8 cellular contexts compared by ENCODE assay signal in the genomic region with DNA sequence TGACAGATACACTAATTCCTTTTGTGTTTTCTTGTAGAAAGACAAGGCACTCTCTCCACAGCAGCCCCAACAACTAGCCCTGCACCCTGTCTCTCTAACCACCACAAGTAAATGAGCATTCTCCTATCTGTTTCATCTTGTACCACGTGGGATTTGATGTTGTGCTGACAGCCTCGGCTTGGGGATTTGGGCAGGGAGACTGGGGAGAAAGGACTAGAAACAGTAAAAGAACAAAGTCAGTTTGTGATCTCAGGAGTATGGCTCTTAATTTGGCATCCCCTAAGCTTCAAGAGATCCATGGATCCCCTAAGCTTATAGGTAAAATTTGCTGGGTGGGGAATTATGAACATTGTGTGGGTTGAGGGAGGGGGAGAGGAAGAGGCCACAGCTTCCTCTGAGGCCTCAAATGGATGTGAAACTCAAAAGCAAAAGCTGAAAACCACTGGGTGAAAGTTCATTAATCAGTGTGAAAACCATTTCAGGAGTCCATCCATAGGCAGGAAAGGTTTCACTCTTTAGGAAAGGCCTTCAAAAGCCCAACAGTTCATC. TPM values are rescaled to one million over a fixed set of nuclear protein-coding genes. Genes with fewer than 3 reads are reported as not detected.
DNase-seq lines count a peak whose midpoint lies in the region; ATAC-seq and TF ChIP-seq lines count a peak whose summit lies in the region.

No MANE protein-coding gene starts in this region.

- peaks cover 20% of the 10 kb centered on the region for H3K36me3 Mint-ChIP-seq in activated CD4-positive, alpha-beta T cell treated with anti-CD3 and anti-CD28 coated beads for 36 hours (ENCODE audit: low read depth)
- H3K36me3 Mint-ChIP-seq in activated CD8-positive, alpha-beta T cell treated with anti-CD3 and anti-CD28 coated beads for 36 hours (ENCODE audit: low read depth): peaks cover 19% of the 10 kb centered on the region

- H3K4me3 Mint-ChIP-seq in activated CD4-positive, alpha-beta T cell treated with anti-CD3 and anti-CD28 coated beads for 36 hours: peak overlapping the region; percentile 35
- peak overlapping the region; percentile 48 for H3K4me3 Mint-ChIP-seq in activated CD8-positive, alpha-beta T cell treated with anti-CD3 and anti-CD28 coated beads for 36 hours

- peak overlapping the region; percentile 85 for H3K27ac Mint-ChIP-seq in activated CD4-positive, alpha-beta T cell treated with anti-CD3 and anti-CD28 coated beads for 36 hours
- H3K27ac Mint-ChIP-seq in activated CD8-positive, alpha-beta T cell treated with anti-CD3 and anti-CD28 coated beads for 36 hours: peak overlapping the region; percentile 79

- CTCF ChIA-PET in activated CD4-positive, alpha-beta T cell treated with anti-CD3 and anti-CD28 coated beads for 36 hours (lab: Charles Lee): interaction anchor here (0.7 to 9.6 kb wide), 11 partner anchors 14 to 292 kb away, joined by 3 to 71 read pairs (median 4); no protein-coding TSS in a partner anchor
- CTCF ChIA-PET in activated CD8-positive, alpha-beta T cell treated with anti-CD3 and anti-CD28 coated beads for 36 hours (lab: Charles Lee): interaction anchor here (0.8 to 9.9 kb wide), 16 partner anchors 8 to 292 kb away, joined by 3 to 99 read pairs (median 4); a partner anchor contains a TSS

- intact Hi-C loops in activated CD4-positive, alpha-beta T cell treated with anti-CD3 and anti-CD28 coated beads for 36 hours (cut with DNase I, micrococcal nuclease): loop anchor here (1.0 to 2.0 kb wide), 2 partner anchors 30 kb away; no protein-coding TSS in a partner anchor
- intact Hi-C loops in activated CD8-positive, alpha-beta T cell treated with anti-CD3 and anti-CD28 coated beads for 36 hours (cut with micrococcal nuclease): no loop called here

- peak; percentile 64 for DNase-seq in activated CD4-positive, alpha-beta T cell treated with anti-CD3 and anti-CD28 coated beads for 36 hours
- no peak for DNase-seq in activated CD4-positive, alpha-beta T cell treated with anti-CD3 and anti-CD28 coated beads, Interleukin-2, amount 50 U/mL, for 4 hours
- DNase-seq in activated CD8-positive, alpha-beta T cell treated with anti-CD3 and anti-CD28 coated beads for 36 hours: peak; percentile 64
- DNase-seq in stimulated activated CD8-positive, alpha-beta memory T cell treated with anti-CD3 and anti-CD28 coated beads, Interleukin-12 subunit alpha, Interleukin-12 subunit beta, amount 100 ng/mL, for 1 hour (ENCODE audit: low read depth): peak; percentile 14
- no peak for DNase-seq in H4 (ENCODE audit: low spot score)
- no peak for DNase-seq in DMS 273 treated with DMSO at 0.1 percent for 48 hours (lab: John Stamatoyannopoulos, UW)
- no peak for DNase-seq in effector CD4-positive, alpha-beta T cell

- no peaks in the 10 kb centered on the region for H3K27me3 Mint-ChIP-seq in activated CD4-positive, alpha-beta T cell treated with anti-CD3 and anti-CD28 coated beads for 36 hours
- H3K27me3 Mint-ChIP-seq in activated CD8-positive, alpha-beta T cell treated with anti-CD3 and anti-CD28 coated beads for 36 hours: no peaks in the 10 kb centered on the region

- POLR2A ChIA-PET in activated CD4-positive, alpha-beta T cell treated with anti-CD3 and anti-CD28 coated beads for 36 hours (lab: Charles Lee): interaction anchor here (1.2 kb wide), 1 partner anchor 21 kb away, joined by 4 read pairs; no protein-coding TSS in a partner anchor
- POLR2A ChIA-PET in activated CD8-positive, alpha-beta T cell treated with anti-CD3 and anti-CD28 coated beads for 36 hours (lab: Charles Lee): interaction anchor here (0.6 to 2.7 kb wide), 9 partner anchors 13 to 278 kb away, joined by 3 to 8 read pairs (median 3); a partner anchor contains a TSS

- H3K9me3 Mint-ChIP-seq in activated CD4-positive, alpha-beta T cell treated with anti-CD3 and anti-CD28 coated beads for 36 hours (ENCODE audit: low read depth): no peaks in the 10 kb centered on the region
- H3K9me3 Mint-ChIP-seq in activated CD8-positive, alpha-beta T cell treated with anti-CD3 and anti-CD28 coated beads for 36 hours: no peaks in the 10 kb centered on the region

- TF ChIP-seq CTCF in activated CD8-positive, alpha-beta T cell treated with anti-CD3 and anti-CD28 coated beads for 36 hours (IDR thresholded peaks at IDR 0.05): no peak

- ATAC-seq in activated CD4-positive, alpha-beta T cell treated with anti-CD3 and anti-CD28 coated beads for 36 hours: peak; percentile 67
- peak; percentile 53 for ATAC-seq in HG03280 (IDR thresholded peaks at IDR 0.05; ENCODE audit: unreplicated experiment)
- ATAC-seq in activated CD8-positive, alpha-beta T cell treated with anti-CD3 and anti-CD28 coated beads for 36 hours: peak; percentile 70

- peaks cover 61% of the 10 kb centered on the region for H3K4me1 Mint-ChIP-seq in activated CD4-positive, alpha-beta T cell treated with anti-CD3 and anti-CD28 coated beads for 36 hours
- H3K4me1 Mint-ChIP-seq in activated CD8-positive, alpha-beta T cell treated with anti-CD3 and anti-CD28 coated beads for 36 hours (ENCODE audit: low read depth): peaks cover 58% of the 10 kb centered on the region

RNA-seq across cellular contexts. Expression of a gene that starts 3.1 kb away (rescaled TPM):
- 1 to 10 TPM; 4.7 to 7.6 TPM for total RNA-seq in activated CD4-positive, alpha-beta T cell treated with anti-CD3 and anti-CD28 coated beads for 36 hours
- total RNA-seq in activated CD8-positive, alpha-beta T cell treated with anti-CD3 and anti-CD28 coated beads for 36 hours: 1 to 10 TPM; 4.5 to 4.7 TPM
- not detected in 2 replicates for total RNA-seq in H4 (2014; rRNA removed; shearing (Covaris generic))

RNA-seq across cellular contexts. Expression of a gene that starts 26.6 kb away (rescaled TPM):
- total RNA-seq in activated CD4-positive, alpha-beta T cell treated with anti-CD3 and anti-CD28 coated beads for 36 hours: under 1 TPM in 1 of 2 experiments, not detected in 1; 0.16 TPM
- total RNA-seq in activated CD8-positive, alpha-beta T cell treated with anti-CD3 and anti-CD28 coated beads for 36 hours: not detected
- total RNA-seq in H4 (2014; rRNA removed; shearing (Covaris generic)): not detected in 2 replicates

RNA-seq across cellular contexts. Expression of a gene that starts 26.6 kb away (rescaled TPM):
- not detected for total RNA-seq in activated CD4-positive, alpha-beta T cell treated with anti-CD3 and anti-CD28 coated beads for 36 hours
- not detected for total RNA-seq in activated CD8-positive, alpha-beta T cell treated with anti-CD3 and anti-CD28 coated beads for 36 hours
- not detected in 2 replicates for total RNA-seq in H4 (2014; rRNA removed; shearing (Covaris generic))

RNA-seq across cellular contexts. Expression of a gene that starts 27.6 kb away (rescaled TPM):
- total RNA-seq in activated CD4-positive, alpha-beta T cell treated with anti-CD3 and anti-CD28 coated beads for 36 hours: 100 to 1,000 TPM; 292 to 301 TPM
- 100 to 1,000 TPM; 341 to 342 TPM for total RNA-seq in activated CD8-positive, alpha-beta T cell treated with anti-CD3 and anti-CD28 coated beads for 36 hours
- 558 and 580 TPM in 2 replicates for total RNA-seq in H4 (2014; rRNA removed; shearing (Covaris generic))

RNA-seq across cellular contexts. Expression of a gene that starts 27.8 kb away (rescaled TPM):
- 10 to 100 TPM; 42.5 to 53.6 TPM for total RNA-seq in activated CD4-positive, alpha-beta T cell treated with anti-CD3 and anti-CD28 coated beads for 36 hours
- total RNA-seq in activated CD8-positive, alpha-beta T cell treated with anti-CD3 and anti-CD28 coated beads for 36 hours: 10 to 100 TPM; 54.0 to 54.6 TPM
- 62.6 TPM in 2 replicates for total RNA-seq in H4 (2014; rRNA removed; shearing (Covaris generic))

Comparison
In these comparisons a context has a peak if more than half of its experiments do, and no peak if none do; other contexts are left out.
1. DNase-seq: peak in activated CD4-positive, alpha-beta T cell treated with anti-CD3 and anti-CD28 coated beads for 36 hours (single experiment), activated CD8-positive, alpha-beta T cell treated with anti-CD3 and anti-CD28 coated beads for 36 hours (single experiment) and stimulated activated CD8-positive, alpha-beta memory T cell treated with anti-CD3 and anti-CD28 coated beads, Interleukin-12 subunit alpha, Interleukin-12 subunit beta, amount 100 ng/mL, for 1 hour (single experiment); none in activated CD4-positive, alpha-beta T cell treated with anti-CD3 and anti-CD28 coated beads, Interleukin-2, amount 50 U/mL, for 4 hours (0 of 2), H4 (single experiment), DMS 273 treated with DMSO at 0.1 percent for 48 hours (single experiment) and effector CD4-positive, alpha-beta T cell (single experiment).
2. Peak in every context shown above with its lines, with median percentiles within 50 percentile points of each other: ATAC-seq.